In genomic region chr1:47629201-47629600, GRCh38 we compare ENCODE assay signal across 20 cellular contexts.
A peak's percentile ranks its signal among the peaks of the same experiment; 100 is the strongest.
DNase-seq lines count a peak whose midpoint lies in the region; ATAC-seq and TF ChIP-seq lines count a peak whose summit lies in the region.
"Had no signal": no experiment of that assay in that cellular context is flagged by ENCODE, and none has a peak within 500 bp of the region (broad histone marks: within the 10 kb centered on the region; RNA-seq: fewer than 3 reads in every experiment).

No MANE protein-coding gene starts in this region.

- TF ChIP-seq POLR2A in gastrocnemius medialis (IDR thresholded peaks at IDR 0.05): no peak

- H3K27ac ChIP-seq in gastrocnemius medialis: no peak overlapping the region
- H3K27ac ChIP-seq: 22Rv1, A549, GM23248 had no signal

- H3K36me3 ChIP-seq in gastrocnemius medialis: no peaks in the 10 kb centered on the region

- TF ChIP-seq CTCF in gastrocnemius medialis (IDR thresholded peaks at IDR 0.05 in 4 of 5, conservative IDR thresholded peaks at IDR 0.05 in 1 of 5): no peak

- no peaks in the 10 kb centered on the region for H3K9me3 ChIP-seq in gastrocnemius medialis
- H3K9me3 ChIP-seq: A549, Caco-2 had no signal

- H3K27me3 ChIP-seq in gastrocnemius medialis: no peaks in the 10 kb centered on the region

- intact Hi-C loops in gastrocnemius medialis (cut with DNase I; ENCODE audit: low total_unique reads): no loop called here

- in situ Hi-C loops in SK-MEL-5 (cut with HindIII; ENCODE audit: low pct_unique_long_range_greater_than_20kb, low sequenced_read_pairs) (no loop called here), gastrocnemius medialis (cut with MboI; ENCODE audit: low sequenced_read_pairs in 4 of 4) (no loop called here)

- H3K4me3 ChIP-seq in gastrocnemius medialis: no peak overlapping the region
- H3K4me3 ChIP-seq: A549, GM12878, GM23248 had no signal

- no peak for ATAC-seq in gastrocnemius medialis
- ATAC-seq: A549, GM12878 had no signal

- DNase-seq in NCI-H748 (lab: John Stamatoyannopoulos, UW; ENCODE audit: unreplicated experiment) (peak; percentile 16), NCI-H748 treated with DMSO at 0.1 percent for 48 hours (lab: John Stamatoyannopoulos, UW) (no peak), SK-MEL-5 (ENCODE audit: low read depth, low spot score) (peak; percentile 54), foreskin melanocyte (peak; percentile 34), ureter (ENCODE audit: low spot score) (peak; percentile 7), AML-193 (lab: John Stamatoyannopoulos, UW) (no peak), gastrocnemius medialis (no peak), NAMALWA (ENCODE audit: low spot score) (no peak)
- DNase-seq: ACHN; Caco-2; CD4-positive, alpha-beta memory T cell; DMS153; EL; GDM1; GM23248; H7; HCEC 1CT had no signal

- H3K4me1 ChIP-seq in gastrocnemius medialis: no peaks in the 10 kb centered on the region
- H3K4me1 ChIP-seq: A549, Caco-2 had no signal

Comparison
In these comparisons a context has a peak if more than half of its experiments do, and no peak if none do; other contexts are left out.
1. DNase-seq: peak in NCI-H748 (single experiment), SK-MEL-5 (single experiment), foreskin melanocyte (single experiment) and ureter (single experiment); none in NCI-H748 treated with DMSO at 0.1 percent for 48 hours (single experiment), AML-193 (0 of 2), gastrocnemius medialis (0 of 2) and NAMALWA (single experiment).